ENCODE assay signal across 12 cellular contexts in the genomic region with DNA sequence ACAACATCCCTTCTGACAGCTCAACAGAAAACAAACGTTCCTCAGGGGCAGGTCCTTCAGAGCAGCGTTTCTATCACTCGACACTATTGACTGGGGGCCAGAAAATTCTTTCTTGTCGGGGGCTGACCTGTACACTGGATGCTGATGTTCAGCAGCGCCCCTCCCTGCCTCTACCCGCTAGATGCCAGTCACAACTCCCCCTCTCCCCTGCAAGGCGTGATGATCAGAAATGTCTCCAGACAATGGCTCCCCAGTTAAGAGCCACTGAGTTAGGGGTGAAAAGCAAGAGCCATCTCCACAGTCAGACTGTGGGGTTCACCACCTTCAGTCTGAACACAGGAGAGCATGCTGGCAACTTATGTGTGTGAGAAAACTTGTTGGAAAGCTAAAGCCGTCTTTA. TPM values are rescaled to one million over a fixed set of nuclear protein-coding genes. Genes with fewer than 3 reads are reported as not detected.
DNase-seq lines count a peak whose midpoint lies in the region; ATAC-seq and TF ChIP-seq lines count a peak whose summit lies in the region.
"Had no signal": no experiment of that assay in that cellular context is flagged by ENCODE, and none has a peak within 500 bp of the region (broad histone marks: within the 10 kb centered on the region; RNA-seq: fewer than 3 reads in every experiment).

No MANE protein-coding gene starts in this region.

- no peaks in the 10 kb centered on the region for H3K27me3 Mint-ChIP-seq in activated T-cell treated with anti-CD3 and anti-CD28 coated beads, Interleukin-2, amount 50 U/mL, for 24 hours
- no peaks in the 10 kb centered on the region for H3K27me3 Mint-ChIP-seq in activated CD4-positive, alpha-beta memory T cell treated with anti-CD3 and anti-CD28 coated beads for 36 hours

- TF ChIP-seq POLR2A in stomach (IDR thresholded peaks at IDR 0.05): no peak

- 49 to 52% methylated on average over 8 of the region's 8 CpGs for WGBS in heart right ventricle, 2 donors
- WGBS in stomach, 5 donors: 44 to 62% (median 46%) methylated on average over 8 of the region's 8 CpGs

- H3K4me1 Mint-ChIP-seq in activated T-cell treated with anti-CD3 and anti-CD28 coated beads, Interleukin-2, amount 50 U/mL, for 24 hours (ENCODE audit: low read depth): peaks cover 90% of the 10 kb centered on the region
- peaks cover 90% of the 10 kb centered on the region for H3K4me1 Mint-ChIP-seq in activated CD4-positive, alpha-beta memory T cell treated with anti-CD3 and anti-CD28 coated beads for 36 hours (ENCODE audit: low read depth)

- H3K36me3 Mint-ChIP-seq in activated T-cell treated with anti-CD3 and anti-CD28 coated beads, Interleukin-2, amount 50 U/mL, for 24 hours (ENCODE audit: low read depth): peaks cover 26% of the 10 kb centered on the region
- H3K36me3 Mint-ChIP-seq in activated CD4-positive, alpha-beta memory T cell treated with anti-CD3 and anti-CD28 coated beads for 36 hours: peaks cover 14% of the 10 kb centered on the region

- H3K9me3 ChIP-seq in heart right ventricle (no peaks in the 10 kb centered on the region), stomach (no peaks in the 10 kb centered on the region)
- H3K9me3 ChIP-seq: transverse colon had no signal

- peak overlapping the region; percentile 91 for H3K27ac Mint-ChIP-seq in activated T-cell treated with anti-CD3 and anti-CD28 coated beads, Interleukin-2, amount 50 U/mL, for 24 hours
- H3K27ac Mint-ChIP-seq in activated CD4-positive, alpha-beta memory T cell treated with anti-CD3 and anti-CD28 coated beads for 36 hours: peak overlapping the region; percentile 89

- peak overlapping the region in 7 of 10 donors; percentile 14 to 87 (median 81) for H3K27ac ChIP-seq in heart right ventricle
- H3K27ac ChIP-seq in stomach: peak overlapping the region in 3 of 5 donors; percentile 29 to 76 (median 48)

- peak in 3 of 8 donors; percentile 13 to 48 (median 33) for ATAC-seq in heart right ventricle

- TF ChIP-seq CTCF in heart right ventricle (IDR thresholded peaks at IDR 0.05) (no peak), stomach (IDR thresholded peaks at IDR 0.05) (no peak)

- peak overlapping the region; percentile 77 for H3K4me3 Mint-ChIP-seq in activated T-cell treated with anti-CD3 and anti-CD28 coated beads, Interleukin-2, amount 50 U/mL, for 24 hours
- H3K4me3 Mint-ChIP-seq in activated CD4-positive, alpha-beta memory T cell treated with anti-CD3 and anti-CD28 coated beads for 36 hours: peak overlapping the region; percentile 70

- no peaks in the 10 kb centered on the region for H3K9me3 Mint-ChIP-seq in activated T-cell treated with anti-CD3 and anti-CD28 coated beads, Interleukin-2, amount 50 U/mL, for 24 hours
- H3K9me3 Mint-ChIP-seq in activated CD4-positive, alpha-beta memory T cell treated with anti-CD3 and anti-CD28 coated beads for 36 hours: no peaks in the 10 kb centered on the region

- CTCF ChIA-PET in activated CD4-positive, alpha-beta memory T cell treated with anti-CD3 and anti-CD28 coated beads for 36 hours (lab: Charles Lee): interaction anchor here (1.0 to 1.7 kb wide), 4 partner anchors 34 to 125 kb away, joined by 3 to 9 read pairs (median 3); no protein-coding TSS in a partner anchor

- peak overlapping the region in 3 of 10 donors; percentile 0 to 31 (median 29) for H3K4me3 ChIP-seq in heart right ventricle
- peak overlapping the region in 1 of 4 donors; percentile 8 for H3K4me3 ChIP-seq in stomach
- H3K4me3 ChIP-seq: transverse colon had no signal

- H3K36me3 ChIP-seq in heart right ventricle (no peaks in the 10 kb centered on the region), stomach (no peaks in the 10 kb centered on the region)
- H3K36me3 ChIP-seq: transverse colon had no signal

- no peak for DNase-seq in activated T-cell treated with anti-CD3 and anti-CD28 coated beads, Interleukin-2, amount 50 U/mL, for 24 hours
- DNase-seq in activated T-cell treated with anti-CD3 and anti-CD28 coated beads, Interleukin-2, amount 50 U/mL, for 48 hours: no peak
- DNase-seq in activated CD4-positive, alpha-beta memory T cell treated with anti-CD3 and anti-CD28 coated beads for 36 hours: no peak
- DNase-seq in heart right ventricle (no peak), stomach (no peak), GF-D8 (lab: John Stamatoyannopoulos, UW) (no peak), islet precursor cell (no peak)
- no peak for DNase-seq in activated CD4-positive, CD25-positive, alpha-beta regulatory T cell (lab: John Stamatoyannopoulos, UW)
- DNase-seq: NCI-H1436 treated with DMSO at 0.1 percent for 48 hours, NCI-H69, SHP77 treated with DMSO at 0.1 percent for 48 hours, transverse colon had no signal

- H3K27me3 ChIP-seq in heart right ventricle (no peaks in the 10 kb centered on the region), stomach (no peaks in the 10 kb centered on the region)
- H3K27me3 ChIP-seq: transverse colon had no signal

- POLR2A ChIA-PET in activated CD4-positive, alpha-beta memory T cell treated with anti-CD3 and anti-CD28 coated beads for 36 hours (lab: Charles Lee): interaction anchor here (1.2 to 3.2 kb wide), 6 partner anchors 11 to 76 kb away, joined by 4 to 16 read pairs (median 8); a partner anchor contains a TSS

- TF ChIP-seq EP300 in stomach (IDR thresholded peaks at IDR 0.05): no peak

- intact Hi-C loops in activated CD4-positive, alpha-beta memory T cell treated with anti-CD3 and anti-CD28 coated beads for 36 hours (cut with micrococcal nuclease): loop anchor here (1.0 to 2.0 kb wide), 2 partner anchors 22 to 59 kb away; no protein-coding TSS in a partner anchor
- intact Hi-C loops in heart right ventricle (cut with DNase I) (loop anchor here in 2 of 10 donors (5.0 kb wide), 2 partner anchors 36 to 196 kb away; no protein-coding TSS in a partner anchor), stomach (cut with DNase I; ENCODE audit: low total_unique reads) (no loop called here)

- H3K4me1 ChIP-seq in heart right ventricle (peaks cover 2 to 69% (median 53%) of the 10 kb centered on the region in 9 donors), stomach (peaks cover 30 to 79% (median 62%) of the 10 kb centered on the region in 4 donors)

RNA-seq across cellular contexts. Expression of a gene that starts 39.8 kb away (rescaled TPM):
- 10 to 100 TPM; 42.8 to 48.0 TPM for total RNA-seq in activated CD4-positive, alpha-beta memory T cell treated with anti-CD3 and anti-CD28 coated beads for 36 hours
- 10 to 100 TPM; 13.2 to 21.9 (median 15.8) TPM for total RNA-seq in heart right ventricle
- polyA plus RNA-seq in heart right ventricle: 1 to 10 TPM; 2.3 to 2.7 TPM
- 10 to 100 TPM; 16.9 to 71.4 (median 34.3) TPM for total RNA-seq in stomach
- polyA plus RNA-seq in stomach: 1 to 10 TPM; 2.4 to 5.0 (median 3.3) TPM
